1 cellular context compared by ENCODE assay signal in the genomic region with DNA sequence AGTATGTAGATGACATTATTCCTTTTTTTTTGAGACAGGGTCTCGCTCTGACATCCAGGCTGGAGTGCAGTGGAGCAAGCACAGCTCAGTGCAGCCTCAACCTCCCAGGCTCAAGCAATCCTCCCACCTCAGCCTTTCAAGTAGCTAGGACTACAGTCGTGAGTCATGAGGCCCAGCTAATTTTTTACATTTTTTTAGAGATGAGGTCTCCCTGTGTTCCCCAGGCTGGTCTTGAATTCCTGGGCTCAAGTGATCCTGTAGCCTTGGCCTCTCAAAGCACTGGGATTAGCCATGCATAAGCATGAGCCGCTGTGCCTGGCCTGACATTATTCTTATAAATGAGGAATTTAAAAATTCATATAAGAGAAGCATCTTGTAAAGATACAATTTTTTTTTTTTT.
TF ChIP-seq lines count a peak whose summit lies in the region.

No MANE protein-coding gene starts in this region.

TF ChIP-seq in HepG2, 621 proteins besides CTCF, POLR2A, EP300 and RAD21:
- TF ChIP-seq, protein P1, sequence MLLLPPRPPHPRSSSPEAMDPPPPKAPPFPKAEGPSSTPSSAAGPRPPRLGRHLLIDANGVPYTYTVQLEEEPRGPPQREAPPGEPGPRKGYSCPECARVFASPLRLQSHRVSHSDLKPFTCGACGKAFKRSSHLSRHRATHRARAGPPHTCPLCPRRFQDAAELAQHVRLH (CRISPR knock-in tag; IDR thresholded peaks at IDR 0.05; ENCODE audit: borderline replicate concordance, low read depth) = no peak
- TF ChIP-seq ZNF530 (CRISPR knock-in tag; IDR thresholded peaks at IDR 0.05; ENCODE audit: low read depth) = no peak
- TF ChIP-seq, protein P2, sequence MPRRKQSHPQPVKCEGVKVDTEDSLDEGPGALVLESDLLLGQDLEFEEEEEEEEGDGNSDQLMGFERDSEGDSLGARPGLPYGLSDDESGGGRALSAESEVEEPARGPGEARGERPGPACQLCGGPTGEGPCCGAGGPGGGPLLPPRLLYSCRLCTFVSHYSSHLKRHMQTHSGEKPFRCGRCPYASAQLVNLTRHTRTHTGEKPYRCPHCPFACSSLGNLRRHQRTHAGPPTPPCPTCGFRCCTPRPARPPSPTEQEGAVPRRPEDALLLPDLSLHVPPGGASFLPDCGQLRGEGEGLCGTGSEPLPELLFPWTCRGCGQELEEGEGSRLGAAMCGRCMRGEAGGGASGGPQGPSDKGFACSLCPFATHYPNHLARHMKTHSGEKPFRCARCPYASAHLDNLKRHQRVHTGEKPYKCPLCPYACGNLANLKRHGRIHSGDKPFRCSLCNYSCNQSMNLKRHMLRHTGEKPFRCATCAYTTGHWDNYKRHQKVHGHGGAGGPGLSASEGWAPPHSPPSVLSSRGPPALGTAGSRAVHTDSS (CRISPR knock-in tag; conservative IDR thresholded peaks at IDR 0.05) = no peak
